ENCODE assay signal across 20 cellular contexts in genomic region chr16:24534634-24535033, GRCh38. TPM values are rescaled to one million over a fixed set of nuclear protein-coding genes. Genes with fewer than 3 reads are reported as not detected.
DNase-seq lines count a peak whose midpoint lies in the region; ATAC-seq, FAIRE-seq and TF ChIP-seq lines count a peak whose summit lies in the region.
"Had no signal": no experiment of that assay in that cellular context is flagged by ENCODE, and none has a peak within 500 bp of the region (broad histone marks: within the 10 kb centered on the region; RNA-seq: fewer than 3 reads in every experiment).

No MANE protein-coding gene starts in this region.

- TF ChIP-seq POLR2A in HepG2 (IDR thresholded peaks at IDR 0.05; ENCODE audit: insufficient read depth in 1 of 2, low read depth in 2 of 2, low read length in 2 of 2) (no peak), right lobe of liver (IDR thresholded peaks at IDR 0.05) (no peak)

- H2AFZ ChIP-seq in HepG2 (ENCODE audit: low read length), result no peak overlapping the region

- CTCF ChIA-PET in HepG2 (lab: Yijun Ruan, JAX; ENCODE audit: low intra/inter-chr PET ratio, low total read pairs), result interaction anchor here (2.6 kb wide), 1 partner anchor 18 kb away, joined by 14 read pairs; no protein-coding TSS in a partner anchor

- H3K79me2 ChIP-seq in HepG2 (ENCODE audit: insufficient read depth, low read length), result peaks cover 2% of the 10 kb centered on the region

- no peak overlapping the region for H3K9ac ChIP-seq in HepG2 (ENCODE audit: insufficient read depth, low read depth, low read length)
- H3K9ac ChIP-seq: BLaER1 treated with 17β-estradiol and CSF1 and Interleukin-3, amounts not matched to agents 10 nM and 100 nM had no signal

- H3K27me3 ChIP-seq in HepG2 (ENCODE audit: control insufficient read depth in 1 of 2, insufficient read depth in 2 of 2, low read length in 2 of 2) (no peaks in the 10 kb centered on the region), right lobe of liver (no peaks in the 10 kb centered on the region)
- H3K27me3 ChIP-seq: BLaER1 treated with 17β-estradiol and CSF1 and Interleukin-3, amounts not matched to agents 10 nM and 100 nM had no signal

- POLR2A ChIA-PET in HepG2 (lab: Yijun Ruan, JAX), result no interaction called here

- DNase-seq in HepG2 (ENCODE audit: low spot score) (peak; percentile 59), right lobe of liver (no peak), M059J (ENCODE audit: low read depth) (peak; percentile 37), amniotic epithelial cell (ENCODE audit: low read depth) (peak; percentile 27), kidney tubule cell (ENCODE audit: low spot score) (peak; percentile 24), NCI-H2196 (lab: John Stamatoyannopoulos, UW; ENCODE audit: unreplicated experiment) (no peak), NCI-H2029 (lab: John Stamatoyannopoulos, UW) (no peak)
- DNase-seq: CD8-positive, alpha-beta T cell; IMR-90; Kasumi-1; NCI-H1092 treated with DMSO at 0.1 percent for 48 hours; NCI-H146; NCI-H2081; NCI-H2171 treated with DMSO at 0.1 percent for 48 hours; NCI-H748 treated with DMSO at 0.1 percent for 48 hours; RPMI8226 had no signal

- H4K20me1 ChIP-seq in HepG2 (ENCODE audit: insufficient read depth, low read length), result no peaks in the 10 kb centered on the region

- H3K27ac ChIP-seq in HepG2 (ENCODE audit: extremely low read length, insufficient read depth, low read length) (no peak overlapping the region), right lobe of liver (no peak overlapping the region)
- H3K27ac ChIP-seq: BLaER1 treated with 17β-estradiol and CSF1 and Interleukin-3, amounts not matched to agents 10 nM and 100 nM had no signal

- H3K36me3 ChIP-seq in HepG2 (replicated peaks in 1 of 2; ENCODE audit: control insufficient read depth in 1 of 2, insufficient read depth in 2 of 2, low read length in 2 of 2) (no peaks in the 10 kb centered on the region), right lobe of liver (no peaks in the 10 kb centered on the region)
- H3K36me3 ChIP-seq: BLaER1 treated with 17β-estradiol and CSF1 and Interleukin-3, amounts not matched to agents 10 nM and 100 nM had no signal

- ATAC-seq in HepG2 (no peak), right lobe of liver (no peak), HG03571 (IDR thresholded peaks at IDR 0.05; ENCODE audit: unreplicated experiment) (no peak)
- ATAC-seq: CD8-positive, alpha-beta T cell; GM12878 had no signal

- intact Hi-C loops in HepG2 (cut with micrococcal nuclease; ENCODE audit: unreplicated experiment) (loop anchor here (5.0 kb wide), 1 partner anchor 153 kb away; no protein-coding TSS in a partner anchor), right lobe of liver (cut with DNase I) (no loop called here)

- FAIRE-seq in HepG2 (lab: Jason Lieb, UNC), result no peak
- FAIRE-seq: GM12878, GM19239 had no signal

- H3K4me3 ChIP-seq in HepG2 (replicated peaks in 1 of 3; ENCODE audit: insufficient read depth in 1 of 3, low read depth in 2 of 3, low read length in 3 of 3) (no peak overlapping the region), right lobe of liver (no peak overlapping the region)
- H3K4me3 ChIP-seq: BLaER1 treated with 17β-estradiol and CSF1 and Interleukin-3, amounts not matched to agents 10 nM and 100 nM; GM12878 had no signal

- H3K4me2 ChIP-seq in HepG2 (ENCODE audit: low read depth, low read length), result peak overlapping the region; percentile 13; the same call in 1 of the 2 replicates

- no peaks in the 10 kb centered on the region for H3K9me3 ChIP-seq in HepG2 (ENCODE audit: low read length)
- H3K9me3 ChIP-seq in right lobe of liver, result no peaks in the 10 kb centered on the region
- H3K9me3 ChIP-seq: BLaER1 treated with 17β-estradiol and CSF1 and Interleukin-3, amounts not matched to agents 10 nM and 100 nM had no signal

- H3K4me1 ChIP-seq in HepG2 (ENCODE audit: insufficient read depth, low read length) (peaks cover 67% of the 10 kb centered on the region), right lobe of liver (peaks cover 0 to 20% (median 0%) of the 10 kb centered on the region in 4 donors)

- BruUV-seq in HepG2 (replicated peaks; lab: Mats Ljungman, UMichigan), result no TSS peak

- no peak for TF ChIP-seq RAD21 in HepG2 (CRISPR knock-in tag; IDR thresholded peaks at IDR 0.05)

- no peak for TF ChIP-seq CTCF in HepG2 (CRISPR knock-in tag; IDR thresholded peaks at IDR 0.05)
- no peak for TF ChIP-seq CTCF in right lobe of liver (IDR thresholded peaks at IDR 0.05)

- TF ChIP-seq EP300 in HepG2 (IDR thresholded peaks at IDR 0.05; ENCODE audit: low read depth in 2 of 2, low read length in 2 of 2), result no peak
- TF ChIP-seq EP300 in HepG2 (CRISPR knock-in tag; IDR thresholded peaks at IDR 0.05; ENCODE audit: borderline replicate concordance), result no peak

- in situ Hi-C loops in HepG2 (cut with HindIII; ENCODE audit: extremely low pct_ligation_motif_present, low pct_unique_long_range_greater_than_20kb), result no loop called here

TF ChIP-seq in HepG2, 621 proteins besides CTCF, POLR2A, EP300 and RAD21 (continues in another document):
- TF ChIP-seq ATF7 (IDR thresholded peaks at IDR 0.05) (peak; percentile 14; the same call in 1 of the 2 replicates), ATF7 (CRISPR knock-in tag; IDR thresholded peaks at IDR 0.05) (no peak), ZNF256 (CRISPR knock-in tag; conservative IDR thresholded peaks at IDR 0.05) (no peak), GATAD2A (CRISPR knock-in tag; IDR thresholded peaks at IDR 0.05) (peak; percentile 43; the same call in 1 of the 2 replicates), MAFK (conservative IDR thresholded peaks at IDR 0.05 in 1 of 2, IDR thresholded peaks at IDR 0.05 in 1 of 2; ENCODE audit: low read length in 2 of 2) (peak; percentile 53 to 75; a peak in 3 of 4 replicates), ZFP41 (CRISPR knock-in tag; IDR thresholded peaks at IDR 0.05; ENCODE audit: borderline replicate concordance) (no peak), ZNF570 (CRISPR knock-in tag; IDR thresholded peaks at IDR 0.05; ENCODE audit: borderline replicate concordance) (no peak), FOSL2 (CRISPR knock-in tag; IDR thresholded peaks at IDR 0.05) (0 out of 2 replicates have a peak, but pooled peaks have one; percentile 12)
- TF ChIP-seq, protein P1, sequence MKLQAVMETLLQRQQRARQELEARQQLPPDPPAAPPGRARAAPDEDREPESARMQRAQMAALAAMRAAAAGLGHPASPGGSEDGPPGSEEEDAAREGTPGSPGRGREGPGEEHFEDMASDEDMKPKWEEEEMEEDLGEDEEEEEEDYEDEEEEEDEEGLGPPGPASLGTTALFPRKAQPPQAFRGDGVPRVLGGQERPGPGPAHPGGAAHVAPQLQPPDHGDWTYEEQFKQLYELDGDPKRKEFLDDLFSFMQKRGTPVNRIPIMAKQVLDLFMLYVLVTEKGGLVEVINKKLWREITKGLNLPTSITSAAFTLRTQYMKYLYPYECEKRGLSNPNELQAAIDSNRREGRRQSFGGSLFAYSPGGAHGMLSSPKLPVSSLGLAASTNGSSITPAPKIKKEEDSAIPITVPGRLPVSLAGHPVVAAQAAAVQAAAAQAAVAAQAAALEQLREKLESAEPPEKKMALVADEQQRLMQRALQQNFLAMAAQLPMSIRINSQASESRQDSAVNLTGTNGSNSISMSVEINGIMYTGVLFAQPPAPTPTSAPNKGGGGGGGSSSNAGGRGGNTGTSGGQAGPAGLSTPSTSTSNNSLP (IDR thresholded peaks at IDR 0.05; ENCODE audit: low read depth, low read length), result peak; percentile 91

RNA-seq across cellular contexts. Expression of gene RBBP6, which starts 4.7 kb away (rescaled TPM):
- total RNA-seq in HepG2 (2016; rRNA removed; fragmentation: Illumina TruSeq; extraction: Trizol), result 37.1 and 45.0 TPM in 2 replicates
- 5.3 and 7.1 TPM in 2 replicates for total RNA-seq in HepG2 (2016; cell fraction: cytosol; rRNA removed; fragmentation: Illumina TruSeq; extraction: Trizol; ENCODE audit: low read depth)
- 37.1 and 40.4 TPM in 2 replicates for total RNA-seq in HepG2 (2016; cell fraction: insoluble cytoplasmic fraction; rRNA removed; fragmentation: Illumina TruSeq; extraction: Trizol)
- total RNA-seq in HepG2 (2016; cell fraction: membrane; rRNA removed; fragmentation: Illumina TruSeq; extraction: Trizol), result 16.1 and 20.2 TPM in 2 replicates
- 100 TPM in 2 replicates for total RNA-seq in HepG2 (2016; cell fraction: nucleus; rRNA removed; fragmentation: Illumina TruSeq; extraction: Trizol)
- polyA plus RNA-seq in HepG2 (2011; rRNA removed), result 54.6 and 70.9 TPM in 2 replicates
- polyA plus RNA-seq in HepG2 (2011; cell fraction: cytosol; rRNA removed), result 20.1 and 29.0 TPM in 2 replicates
- 53.4 and 70.4 TPM in 2 replicates for polyA plus RNA-seq in HepG2 (2011; cell fraction: nucleus; rRNA removed)
- 46.6 and 50.5 TPM in 2 replicates for polyA plus RNA-seq in HepG2 (2012)
- 4.2 and 4.3 TPM in 2 replicates for polyA plus RNA-seq in HepG2 (2016; cell fraction: cytosol; fragmentation: Illumina TruSeq; extraction: Trizol; ENCODE audit: low read depth)
- polyA plus RNA-seq in HepG2 (2016; cell fraction: insoluble cytoplasmic fraction; fragmentation: Illumina TruSeq; extraction: Trizol; ENCODE audit: low read depth), result 48.3 and 54.3 TPM in 2 replicates
- polyA plus RNA-seq in HepG2 (2016; cell fraction: membrane; fragmentation: Illumina TruSeq; extraction: Trizol; ENCODE audit: low read depth), result 11.1 and 13.9 TPM in 2 replicates
- 129 and 135 TPM in 2 replicates for polyA plus RNA-seq in HepG2 (2016; cell fraction: nucleus; fragmentation: Illumina TruSeq; extraction: Trizol; ENCODE audit: insufficient read depth, low read depth)
- polyA minus RNA-seq in HepG2 (2011; rRNA and poly(A)+ RNA removed; ENCODE audit: low replicate concordance), result 37.4 and 45.1 TPM in 2 replicates
- 20.8 and 30.1 TPM in 2 replicates for polyA minus RNA-seq in HepG2 (2011; cell fraction: cytosol; rRNA and poly(A)+ RNA removed)
- polyA minus RNA-seq in HepG2 (2011; cell fraction: nucleus; rRNA and poly(A)+ RNA removed), result 289 and 299 TPM in 2 replicates
- 10 to 100 TPM; 16.0 to 24.8 (median 20.1) TPM for total RNA-seq in right lobe of liver
- total RNA-seq in M059J (2014; rRNA removed; shearing (Covaris generic)), result 19.2 and 31.6 TPM in 2 replicates

Comparison
In these comparisons a context has a peak if more than half of its experiments do, and no peak if none do; other contexts are left out.
1. DNase-seq: peak in HepG2 (single experiment), M059J (single experiment), amniotic epithelial cell (single experiment) and kidney tubule cell (single experiment); none in right lobe of liver (0 of 3), NCI-H2196 (single experiment) and NCI-H2029 (single experiment).